26 cellular contexts compared by ENCODE assay signal in the genomic region with DNA sequence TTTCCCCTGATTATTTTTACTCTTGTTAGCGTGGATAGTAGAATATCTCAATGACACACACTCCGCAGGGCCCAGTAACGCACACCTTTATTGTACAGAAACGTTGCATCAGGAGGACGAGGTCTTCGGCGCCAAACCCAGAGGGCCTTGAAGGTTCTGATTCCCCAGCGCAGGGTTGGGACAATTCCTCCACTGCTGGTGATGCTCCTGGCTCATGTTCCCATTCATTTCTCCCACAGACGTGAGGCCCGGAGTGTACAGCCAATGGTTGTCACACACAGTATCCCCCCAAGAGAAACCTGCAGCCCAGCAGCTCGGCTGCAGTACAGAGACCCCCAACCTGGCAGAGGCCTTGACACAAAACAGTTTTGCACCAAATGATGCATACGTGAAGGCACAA. TPM values are rescaled to one million over a fixed set of nuclear protein-coding genes. Genes with fewer than 3 reads are reported as not detected.
A peak's percentile ranks its signal among the peaks of the same experiment; 100 is the strongest.
DNase-seq lines count a peak whose midpoint lies in the region; ATAC-seq and TF ChIP-seq lines count a peak whose summit lies in the region.
"Had no signal": no experiment of that assay in that cellular context is flagged by ENCODE, and none has a peak within 500 bp of the region (broad histone marks: within the 10 kb centered on the region; RNA-seq: fewer than 3 reads in every experiment).

No MANE protein-coding gene starts in this region.

- H3K36me3 ChIP-seq in neural progenitor cell = no peaks in the 10 kb centered on the region
- H3K36me3 ChIP-seq in upper lobe of right lung = no peaks in the 10 kb centered on the region

- no peak overlapping the region for H3K9ac ChIP-seq in neural progenitor cell

- DNase-seq in activated CD8-positive, alpha-beta memory T cell treated with anti-CD3 and anti-CD28 coated beads, Interleukin-2, amount 50 U/mL, for 48 hours = peak; percentile 15
- DNase-seq in activated CD8-positive, alpha-beta memory T cell treated with anti-CD3 and anti-CD28 coated beads for 24 hours = no peak
- DNase-seq in coronary artery (ENCODE audit: low spot score) (peak; percentile 29), neural progenitor cell (ENCODE audit: low spot score) (no peak), upper lobe of right lung (peak; percentile 29), NCI-H524 (lab: John Stamatoyannopoulos, UW) (no peak)
- DNase-seq in stimulated activated naive CD4-positive, alpha-beta T cell (lab: John Stamatoyannopoulos, UW) = no peak
- DNase-seq: DMS53, HFFc6, KBM-7, MV-4-11, NCI-H1105, NCI-H1436 treated with DMSO at 0.1 percent for 48 hours, NCI-H187 treated with DMSO at 0.1 percent for 48 hours, NCI-H446, NCI-H526 treated with DMSO at 0.1 percent for 48 hours, SHP77 treated with DMSO at 0.1 percent for 48 hours had no signal

- peaks cover 8% of the 10 kb centered on the region for H4K20me1 ChIP-seq in neural progenitor cell (ENCODE audit: low read depth)

- intact Hi-C loops in upper lobe of right lung (cut with DNase I) = no loop called here

- no peak overlapping the region for H3K4me2 ChIP-seq in neural progenitor cell

- H3F3A ChIP-seq in neural progenitor cell (ENCODE audit: low read depth) = peaks cover 22% of the 10 kb centered on the region

- no peak overlapping the region for H3K27ac Mint-ChIP-seq in neural progenitor cell
- H3K27ac Mint-ChIP-seq: B cell, HFFc6 had no signal

- ATAC-seq in upper lobe of right lung (no peak), GM21367 (IDR thresholded peaks at IDR 0.05; ENCODE audit: unreplicated experiment) (no peak)
- ATAC-seq: Panc1 had no signal

- no peaks in the 10 kb centered on the region for H3K79me2 ChIP-seq in neural progenitor cell (ENCODE audit: low read depth)

- peak overlapping the region; percentile 3 for H3K4me3 Mint-ChIP-seq in neural progenitor cell
- H3K4me3 Mint-ChIP-seq: B cell, H9, HFFc6 had no signal

- H3K9me3 ChIP-seq in neural progenitor cell (ENCODE audit: low read depth) = no peaks in the 10 kb centered on the region
- H3K9me3 ChIP-seq in upper lobe of right lung = no peaks in the 10 kb centered on the region

- H3K27me3 Mint-ChIP-seq in neural progenitor cell (ENCODE audit: insufficient read depth, low read depth) = peaks cover 45% of the 10 kb centered on the region

- H3K4me1 ChIP-seq in neural progenitor cell (peaks cover 34% of the 10 kb centered on the region), upper lobe of right lung (peaks cover 3% of the 10 kb centered on the region)

- no peak overlapping the region for H2AFZ ChIP-seq in neural progenitor cell (replicated peaks)

- H3K27me3 ChIP-seq in neural progenitor cell (peaks cover 68% of the 10 kb centered on the region), upper lobe of right lung (peaks cover 55% of the 10 kb centered on the region)

- no peaks in the 10 kb centered on the region for H3K9me3 Mint-ChIP-seq in neural progenitor cell
- H3K9me3 Mint-ChIP-seq: H9, HFFc6 had no signal

- TF ChIP-seq CTCF in coronary artery (IDR thresholded peaks at IDR 0.05) (no peak), neural progenitor cell (IDR thresholded peaks at IDR 0.05) (no peak), upper lobe of right lung (IDR thresholded peaks at IDR 0.05) (no peak)

- H3K4me3 ChIP-seq in coronary artery = no peak overlapping the region
- H3K4me3 ChIP-seq in neural progenitor cell = no peak overlapping the region
- no peak overlapping the region for H3K4me3 ChIP-seq in upper lobe of right lung

- H3K36me3 Mint-ChIP-seq in neural progenitor cell = no peaks in the 10 kb centered on the region

- H3K27ac ChIP-seq in coronary artery (no peak overlapping the region), neural progenitor cell (no peak overlapping the region), upper lobe of right lung (no peak overlapping the region)
- H3K27ac ChIP-seq: 22Rv1, RWPE1 had no signal

- peaks cover 36% of the 10 kb centered on the region for H3K4me1 Mint-ChIP-seq in neural progenitor cell

RNA-seq across cellular contexts. Expression of gene ANO1, which starts 6.1 kb away (rescaled TPM):
- 0.19 TPM in 1 of 2 replicates, not detected in the other for total RNA-seq in neural progenitor cell (ENCODE audit: low replicate concordance)
- 16.8 TPM for total RNA-seq in upper lobe of right lung
- total RNA-seq: B cell, G401, HFFc6, LHCN-M2, MCF 10A had no signal

Comparison
In these comparisons a context has a peak if more than half of its experiments do, and no peak if none do; other contexts are left out.
1. DNase-seq: peak in activated CD8-positive, alpha-beta memory T cell treated with anti-CD3 and anti-CD28 coated beads, Interleukin-2, amount 50 U/mL, for 48 hours (single experiment), coronary artery (single experiment) and upper lobe of right lung (single experiment); none in activated CD8-positive, alpha-beta memory T cell treated with anti-CD3 and anti-CD28 coated beads for 24 hours (single experiment), neural progenitor cell (single experiment), NCI-H524 (0 of 2) and stimulated activated naive CD4-positive, alpha-beta T cell (0 of 6).
2. RNA of gene ANO1, which starts 6.1 kb away (total RNA-seq): 16.8 TPM in upper lobe of right lung (single experiment); 0.19 TPM in neural progenitor cell; every median in the first group is over 10 times any median in the second.